Comparison of ENCODE assay signal across 8 cellular contexts in genomic region chr11:3840870-3841425, GRCh38. TPM values are rescaled to one million over a fixed set of nuclear protein-coding genes. Genes with fewer than 3 reads are reported as not detected.
A peak's percentile ranks its signal among the peaks of the same experiment; 100 is the strongest.
DNase-seq lines count a peak whose midpoint lies in the region; ATAC-seq and TF ChIP-seq lines count a peak whose summit lies in the region.

TSS of gene RHOG (minus strand) at chr11:3840959. CDS start at chr11:3828138, 12,821 bp downstream.

- peak; percentile 91 for DNase-seq in activated CD4-positive, alpha-beta T cell treated with anti-CD3 and anti-CD28 coated beads, Interleukin-2, amount 10 ng/mL, durations not matched to agents 24 days and 14 days
- DNase-seq in activated CD4-positive, alpha-beta T cell treated with anti-CD3 and anti-CD28 coated beads for 1 hour, result no peak
- DNase-seq in H7, result peak; percentile 99
- peak in 2 of 3 donors; percentile 42 to 63 for DNase-seq in T-helper 17 cell
- peak; percentile 89 for DNase-seq in kidney tubule cell (ENCODE audit: low spot score)
- peak; percentile 35 to 57 for DNase-seq in stimulated activated CD8-positive, alpha-beta memory T cell treated with anti-CD3 and anti-CD28 coated beads, Interleukin-2, amount 100 ng/mL, for 1 hour (ENCODE audit: low read depth in 2 of 2)

- H3K36me3 ChIP-seq in H7 (replicated peaks; ENCODE audit: control insufficient read depth, insufficient read depth, low read length), result no peaks in the 10 kb centered on the region
- no peaks in the 10 kb centered on the region for H3K36me3 ChIP-seq in Loucy (ENCODE audit: insufficient read depth, low read length)

- peaks cover 27% of the 10 kb centered on the region for H4K20me1 ChIP-seq in Loucy (ENCODE audit: insufficient read depth, low read length, poor library complexity, severe bottlenecking)

- H3K9me3 Mint-ChIP-seq in activated CD4-positive, alpha-beta T cell treated with anti-CD3 and anti-CD28 coated beads, Interleukin-2, amount 10 ng/mL, durations not matched to agents 24 days and 14 days, result no peaks in the 10 kb centered on the region

- peaks cover 30% of the 10 kb centered on the region for H3K36me3 Mint-ChIP-seq in activated CD4-positive, alpha-beta T cell treated with anti-CD3 and anti-CD28 coated beads, Interleukin-2, amount 10 ng/mL, durations not matched to agents 24 days and 14 days (ENCODE audit: low read depth)
- peaks cover 9% of the 10 kb centered on the region for H3K36me3 Mint-ChIP-seq in T-helper 17 cell (ENCODE audit: low read depth)

- peak within 1 kb of the TSS; percentile 93 for H3K4me3 Mint-ChIP-seq in activated CD4-positive, alpha-beta T cell treated with anti-CD3 and anti-CD28 coated beads, Interleukin-2, amount 10 ng/mL, durations not matched to agents 24 days and 14 days
- H3K4me3 Mint-ChIP-seq in T-helper 17 cell, result peak within 1 kb of the TSS; percentile 97

- H3K27ac Mint-ChIP-seq in activated CD4-positive, alpha-beta T cell treated with anti-CD3 and anti-CD28 coated beads, Interleukin-2, amount 10 ng/mL, durations not matched to agents 24 days and 14 days, result peak within 1 kb of the TSS; percentile 97
- H3K27ac Mint-ChIP-seq in T-helper 17 cell, result peak within 1 kb of the TSS; percentile 98

- peaks cover 46% of the 10 kb centered on the region for H3K79me2 ChIP-seq in Loucy (ENCODE audit: insufficient read depth, low read length)

- H3K4me3 ChIP-seq in H7 (ENCODE audit: insufficient read depth, low read depth, low read length) (peak within 1 kb of the TSS; percentile 74), Loucy (ENCODE audit: low read length, poor library complexity, severe bottlenecking) (peak within 1 kb of the TSS; percentile 88)

- peak within 1 kb of the TSS; percentile 92 for H3K4me2 ChIP-seq in Loucy (ENCODE audit: low read depth, low read length, poor library complexity, severe bottlenecking)

- H3F3A ChIP-seq in Loucy (ENCODE audit: low read depth), result peaks cover 13% of the 10 kb centered on the region

- H3K9me2 ChIP-seq in Loucy (replicated peaks; ENCODE audit: low read depth, low read length), result no peaks in the 10 kb centered on the region

- peak within 1 kb of the TSS; percentile 84 for H3K27ac ChIP-seq in cingulate gyrus (ENCODE audit: low read depth, low read length)

- H3K4me1 Mint-ChIP-seq in activated CD4-positive, alpha-beta T cell treated with anti-CD3 and anti-CD28 coated beads, Interleukin-2, amount 10 ng/mL, durations not matched to agents 24 days and 14 days, result peaks cover 60% of the 10 kb centered on the region
- H3K4me1 Mint-ChIP-seq in T-helper 17 cell, result peaks cover 28% of the 10 kb centered on the region

- peak within 1 kb of the TSS; percentile 63 for H2AFZ ChIP-seq in Loucy (ENCODE audit: low read length)

- H3K9me3 ChIP-seq in Loucy (ENCODE audit: insufficient read depth, low read depth, low read length) (no peaks in the 10 kb centered on the region), T-helper 17 cell (ENCODE audit: control insufficient read depth, low read length, poor library complexity, severe bottlenecking) (no peaks in the 10 kb centered on the region)

- peaks cover 44% of the 10 kb centered on the region for H3K4me1 ChIP-seq in Loucy (ENCODE audit: insufficient read depth, low read length, poor library complexity, severe bottlenecking)

- intact Hi-C loops in activated CD4-positive, alpha-beta T cell treated with anti-CD3 and anti-CD28 coated beads, Interleukin-2, amount 10 ng/mL, durations not matched to agents 24 days and 14 days (cut with micrococcal nuclease), result loop anchor here (1.0 to 2.0 kb wide), 7 partner anchors 8 to 253 kb away; partner anchors contain the start of genes NUP98 and RRM1

- H3K27me3 ChIP-seq in H7 (ENCODE audit: control insufficient read depth, insufficient read depth, low read length) (no peaks in the 10 kb centered on the region), Loucy (ENCODE audit: insufficient read depth, low read length, poor library complexity, severe bottlenecking) (no peaks in the 10 kb centered on the region)

- peak; percentile 82 for ATAC-seq in T-helper 17 cell

- peak within 1 kb of the TSS; percentile 92 for H3K9ac ChIP-seq in Loucy (ENCODE audit: low read depth, low read length, poor library complexity, severe bottlenecking)

- no peak for TF ChIP-seq CTCF in Loucy (conservative IDR thresholded peaks at IDR 0.05; ENCODE audit: low read length)

- no peaks in the 10 kb centered on the region for H3K27me3 Mint-ChIP-seq in activated CD4-positive, alpha-beta T cell treated with anti-CD3 and anti-CD28 coated beads, Interleukin-2, amount 10 ng/mL, durations not matched to agents 24 days and 14 days
- H3K27me3 Mint-ChIP-seq in T-helper 17 cell, result no peaks in the 10 kb centered on the region

RNA-seq across cellular contexts. Expression of gene RHOG, which starts in this region (rescaled TPM):
- total RNA-seq in activated CD4-positive, alpha-beta T cell treated with anti-CD3 and anti-CD28 coated beads, Interleukin-2, amount 10 ng/mL, durations not matched to agents 24 days and 14 days, result 174 and 176 TPM in 2 replicates
- total RNA-seq in H7 (2014; rRNA removed; shearing (Covaris generic)), result 14.9 and 20.2 TPM in 2 replicates
- 100 to 1,000 TPM; 114 to 123 TPM for total RNA-seq in T-helper 17 cell
